Comparison of ENCODE assay signal across 8 cellular contexts in genomic region chr18:48842259-48843061, GRCh38.
DNase-seq lines count a peak whose midpoint lies in the region; ATAC-seq and TF ChIP-seq lines count a peak whose summit lies in the region.

No MANE protein-coding gene starts in this region.

- H3K4me1 ChIP-seq in lung (ENCODE audit: control insufficient read depth in 2 of 2, insufficient read depth in 2 of 2, low read length in 2 of 2) (peaks cover 0 to 31% of the 10 kb centered on the region in 2 donors), tibial artery (peaks cover 0 to 73% (median 53%) of the 10 kb centered on the region in 4 donors)

- in situ Hi-C loops in astrocyte of the spinal cord (cut with HindIII; ENCODE audit: low sequenced_read_pairs) = no loop called here

- DNase-seq in activated CD4-positive, CD25-positive, alpha-beta regulatory T cell (lab: John Stamatoyannopoulos, UW) = no peak
- peak; percentile 64 for DNase-seq in astrocyte of the spinal cord (ENCODE audit: low read depth, low spot score)
- no peak for DNase-seq in lung (ENCODE audit: low spot score)
- DNase-seq in tibial artery = peak in 1 of 2 donors; percentile 63
- no peak for DNase-seq in foreskin fibroblast

- peak overlapping the region; percentile 67 to 89 for H3K27ac ChIP-seq in lung (ENCODE audit: low read depth in 1 of 2, low read length in 1 of 2)
- peak overlapping the region; percentile 89 to 90 for H3K27ac ChIP-seq in tibial artery

- WGBS in lung, 2 donors = 60 to 62% methylated on average over 19 of the region's 19 CpGs

- intact Hi-C loops in tibial artery (cut with DNase I; ENCODE audit: low total_unique reads) = no loop called here

- H3K9me3 ChIP-seq in lung (ENCODE audit: control insufficient read depth in 2 of 2, insufficient read depth in 1 of 2, low read length in 1 of 2) = no peaks in the 10 kb centered on the region
- no peaks in the 10 kb centered on the region for H3K9me3 ChIP-seq in tibial artery

- no peaks in the 10 kb centered on the region for H3K36me3 ChIP-seq in lung (ENCODE audit: control insufficient read depth in 2 of 2, insufficient read depth in 2 of 2, low read length in 2 of 2)
- peaks cover 0 to 4% (median 0%) of the 10 kb centered on the region in 3 donors for H3K36me3 ChIP-seq in tibial artery

- no peaks in the 10 kb centered on the region for H3K27me3 ChIP-seq in lung (ENCODE audit: control insufficient read depth, insufficient read depth)
- H3K27me3 ChIP-seq in tibial artery = no peaks in the 10 kb centered on the region

- peak; percentile 22 to 46 for ATAC-seq in activated CD4-positive, CD25-positive, alpha-beta regulatory T cell treated with anti-CD3 and anti-CD28 coated beads, Interleukin-2, amount 50 U/mL, for 24 hours
- ATAC-seq in lung (ENCODE audit: insufficient read depth, low FRiP score) = no peak
- no peak for ATAC-seq in GM18502 (IDR thresholded peaks at IDR 0.05; ENCODE audit: poor library complexity, unreplicated experiment)
- no peak for ATAC-seq in HG02610 (IDR thresholded peaks at IDR 0.05; ENCODE audit: unreplicated experiment)

- no peak overlapping the region for H3K4me3 ChIP-seq in astrocyte of the spinal cord (ENCODE audit: low read depth, low read length)
- no peak overlapping the region for H3K4me3 ChIP-seq in lung
- H3K4me3 ChIP-seq in tibial artery = no peak overlapping the region
- H3K4me3 ChIP-seq in foreskin fibroblast (ENCODE audit: low read depth in 1 of 2, low read length in 2 of 2) = no peak overlapping the region

- TF ChIP-seq CTCF in astrocyte of the spinal cord (IDR thresholded peaks at IDR 0.05; ENCODE audit: low read depth, low read length) (no peak), lung (IDR thresholded peaks at IDR 0.05; ENCODE audit: control extremely low read depth, extremely low read depth) (no peak), tibial artery (IDR thresholded peaks at IDR 0.05) (no peak), foreskin fibroblast (IDR thresholded peaks at IDR 0.05; ENCODE audit: low read depth, low read length) (no peak)

Comparison
In these comparisons a context has a peak if more than half of its experiments do, and no peak if none do; other contexts are left out.
1. ATAC-seq: peak in activated CD4-positive, CD25-positive, alpha-beta regulatory T cell treated with anti-CD3 and anti-CD28 coated beads, Interleukin-2, amount 50 U/mL, for 24 hours (2 of 2); none in lung (single experiment), GM18502 (single experiment) and HG02610 (single experiment).